13 cellular contexts compared by ENCODE assay signal in the genomic region with DNA sequence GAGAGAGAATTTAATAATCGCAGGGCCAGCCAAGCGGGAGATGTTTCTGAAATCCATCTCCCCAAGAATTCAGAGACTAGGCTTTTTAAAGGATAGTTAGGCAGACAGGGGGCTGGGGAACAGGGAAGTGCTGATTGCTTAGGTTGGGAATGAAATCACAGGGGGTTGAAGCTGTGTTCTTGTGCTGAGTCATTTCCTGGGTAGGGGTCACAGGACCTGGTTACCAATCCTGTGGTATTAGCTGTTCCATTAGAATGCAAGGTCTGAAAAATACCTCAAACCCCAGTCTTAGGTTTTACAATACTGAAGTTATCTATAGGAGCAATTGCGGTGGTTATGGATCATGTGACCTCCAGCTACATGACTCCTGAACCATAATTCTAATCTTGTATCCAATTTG. TPM values are rescaled to one million over a fixed set of nuclear protein-coding genes. Genes with fewer than 3 reads are reported as not detected.
DNase-seq lines count a peak whose midpoint lies in the region; ATAC-seq and TF ChIP-seq lines count a peak whose summit lies in the region.
"Had no signal": no experiment of that assay in that cellular context is flagged by ENCODE, and none has a peak within 500 bp of the region (broad histone marks: within the 10 kb centered on the region; RNA-seq: fewer than 3 reads in every experiment).

No MANE protein-coding gene starts in this region.

- H3K9me3 Mint-ChIP-seq in activated CD4-positive, alpha-beta T cell treated with anti-CD3 and anti-CD28 coated beads for 36 hours (ENCODE audit: low read depth), result peaks cover 16% of the 10 kb centered on the region

- TF ChIP-seq CTCF in PC-9 (conservative IDR thresholded peaks at IDR 0.05) (no peak), cardiac fibroblast (IDR thresholded peaks at IDR 0.05; ENCODE audit: low read depth, low read length) (no peak)

- H3K4me2 ChIP-seq in PC-9, result no peak overlapping the region

- BruUV-seq in PC-9 (replicated peaks; lab: Mats Ljungman, UMichigan), result no TSS peak

- POLR2A ChIA-PET in activated CD4-positive, alpha-beta T cell treated with anti-CD3 and anti-CD28 coated beads for 36 hours (lab: Charles Lee), result no interaction called here
- POLR2A ChIA-PET in PC-9 (lab: Charles Lee; ENCODE audit: unreplicated experiment), result interaction anchor here (0.7 kb wide), 1 partner anchor 10 kb away, joined by 8 read pairs; a partner anchor contains a TSS

- no peaks in the 10 kb centered on the region for H4K20me1 ChIP-seq in PC-9 (ENCODE audit: insufficient read depth)

- peaks cover 18% of the 10 kb centered on the region; the same call in 1 of the 2 replicates for H3K9me3 ChIP-seq in PC-9 (ENCODE audit: insufficient read depth, low read depth)
- H3K9me3 ChIP-seq: transverse colon had no signal

- no peaks in the 10 kb centered on the region for H3K36me3 ChIP-seq in PC-9 (ENCODE audit: low read depth)
- H3K36me3 ChIP-seq: gastroesophageal sphincter, transverse colon had no signal

- H3K79me2 ChIP-seq in PC-9 (ENCODE audit: low read depth), result no peaks in the 10 kb centered on the region

- H3K9me2 ChIP-seq in PC-9 (ENCODE audit: insufficient read depth), result no peaks in the 10 kb centered on the region

- peaks cover 14% of the 10 kb centered on the region for H3K4me1 ChIP-seq in PC-9 (replicated peaks; ENCODE audit: insufficient read depth)
- H3K4me1 ChIP-seq: gastroesophageal sphincter, transverse colon had no signal

- no peaks in the 10 kb centered on the region for H3K27me3 ChIP-seq in PC-9 (ENCODE audit: insufficient read depth, low read depth)
- H3K27me3 ChIP-seq: gastroesophageal sphincter, transverse colon had no signal

- peak overlapping the region; percentile 37; the same call in 1 of the 2 replicates for H3K27ac ChIP-seq in PC-9
- H3K27ac ChIP-seq: gastroesophageal sphincter, transverse colon had no signal

- no peaks in the 10 kb centered on the region for H3K27me3 Mint-ChIP-seq in activated CD4-positive, alpha-beta T cell treated with anti-CD3 and anti-CD28 coated beads for 36 hours

- peak overlapping the region; percentile 73 for H3K27ac Mint-ChIP-seq in activated CD4-positive, alpha-beta T cell treated with anti-CD3 and anti-CD28 coated beads for 36 hours

- peak overlapping the region; percentile 60 for H2AFZ ChIP-seq in PC-9

- no peak overlapping the region for H3K4me3 ChIP-seq in PC-9
- no peak overlapping the region for H3K4me3 ChIP-seq in cardiac fibroblast (replicated peaks in 1 of 2; ENCODE audit: low read depth in 2 of 2, low read length in 2 of 2)
- H3K4me3 ChIP-seq: gastroesophageal sphincter, transverse colon had no signal

- H3K36me3 Mint-ChIP-seq in activated CD4-positive, alpha-beta T cell treated with anti-CD3 and anti-CD28 coated beads for 36 hours (ENCODE audit: low read depth), result peaks cover 46% of the 10 kb centered on the region

- ATAC-seq in activated CD4-positive, alpha-beta T cell treated with anti-CD3 and anti-CD28 coated beads for 36 hours, result no peak
- no peak for ATAC-seq in HG03460 (IDR thresholded peaks at IDR 0.05; ENCODE audit: unreplicated experiment)
- no peak for ATAC-seq in HG02798 (IDR thresholded peaks at IDR 0.05; ENCODE audit: poor library complexity, unreplicated experiment)
- ATAC-seq: gastroesophageal sphincter had no signal

- 0 out of 2 replicates have a peak, but pooled peaks cover 4% of the 10 kb centered on the region for H3F3A ChIP-seq in PC-9 (ENCODE audit: insufficient read depth, low read depth)

- CTCF ChIA-PET in activated CD4-positive, alpha-beta T cell treated with anti-CD3 and anti-CD28 coated beads for 36 hours (lab: Charles Lee), result no interaction called here
- CTCF ChIA-PET in PC-9 (lab: Charles Lee), result no interaction called here

- intact Hi-C loops in activated CD4-positive, alpha-beta T cell treated with anti-CD3 and anti-CD28 coated beads for 36 hours (cut with DNase I, micrococcal nuclease), result no loop called here
- intact Hi-C loops in PC-9 (cut with micrococcal nuclease; ENCODE audit: unreplicated experiment), result no loop called here

- peaks cover 58% of the 10 kb centered on the region for H3K4me1 Mint-ChIP-seq in activated CD4-positive, alpha-beta T cell treated with anti-CD3 and anti-CD28 coated beads for 36 hours

- DNase-seq in activated CD4-positive, alpha-beta T cell treated with anti-CD3 and anti-CD28 coated beads for 36 hours, result no peak
- no peak for DNase-seq in activated CD4-positive, alpha-beta T cell treated with anti-CD3 and anti-CD28 coated beads, Interleukin-2, amount 50 U/mL, for 1 hour
- DNase-seq in PC-9 (no peak), cardiac fibroblast (ENCODE audit: low read depth in 2 of 2) (peak; percentile 43 to 78), non-pigmented ciliary epithelial cell (ENCODE audit: low read depth) (peak; percentile 93), SIG-M5 (lab: John Stamatoyannopoulos, UW) (no peak)
- DNase-seq: amniotic stem cell; NCI-H510A treated with DMSO at 0.1 percent for 48 hours; stimulated activated CD4-positive, alpha-beta T cell treated with anti-CD3 and anti-CD28 coated beads, Interleukin-2, amount 100 ng/mL, for 24 hours; transverse colon had no signal

- H3K4me3 Mint-ChIP-seq in activated CD4-positive, alpha-beta T cell treated with anti-CD3 and anti-CD28 coated beads for 36 hours, result peak overlapping the region; percentile 80

RNA-seq across cellular contexts. Expression of a gene that starts 4.6 kb away (rescaled TPM):
- total RNA-seq in activated CD4-positive, alpha-beta T cell treated with anti-CD3 and anti-CD28 coated beads for 36 hours, result 10 to 100 TPM; 71.3 to 84.2 TPM
- total RNA-seq in PC-9 (2021), result 0.58 and 0.83 TPM in 2 replicates

RNA-seq across cellular contexts. Expression of a gene that starts 10.3 kb away (rescaled TPM):
- 100 to 1,000 TPM in 1 of 2 experiments, 10 to 100 TPM in 1; 96.2 to 111 TPM for total RNA-seq in activated CD4-positive, alpha-beta T cell treated with anti-CD3 and anti-CD28 coated beads for 36 hours
- 6.8 and 10.5 TPM in 2 replicates for total RNA-seq in PC-9 (2021)

Comparison
In these comparisons a context has a peak if more than half of its experiments do, and no peak if none do; other contexts are left out.
1. DNase-seq: peak in cardiac fibroblast (2 of 2) and non-pigmented ciliary epithelial cell (single experiment); none in activated CD4-positive, alpha-beta T cell treated with anti-CD3 and anti-CD28 coated beads for 36 hours (single experiment), activated CD4-positive, alpha-beta T cell treated with anti-CD3 and anti-CD28 coated beads, Interleukin-2, amount 50 U/mL, for 1 hour (single experiment), PC-9 (0 of 2) and SIG-M5 (single experiment).
2. RNA of a gene that starts 4.6 kb away (total RNA-seq): 71.3 to 84.2 TPM in activated CD4-positive, alpha-beta T cell treated with anti-CD3 and anti-CD28 coated beads for 36 hours; 0.58 to 0.83 TPM in PC-9; every median in the first group is over 10 times any median in the second.